ENCODE assay signal across 7 cellular contexts in genomic region chr17:45448483-45448882, GRCh38. TPM values are rescaled to one million over a fixed set of nuclear protein-coding genes. Genes with fewer than 3 reads are reported as not detected.
A peak's percentile ranks its signal among the peaks of the same experiment; 100 is the strongest.
DNase-seq lines count a peak whose midpoint lies in the region; ATAC-seq and TF ChIP-seq lines count a peak whose summit lies in the region.
"Not testable (repeated sequence)": the region's sequence is repeated elsewhere in the genome, so short reads cannot be mapped to it uniquely, and the experiment has no call there.

No MANE protein-coding gene starts in this region.

- not testable (repeated sequence) for H3K36me3 Mint-ChIP-seq in T-helper 17 cell (ENCODE audit: low read depth)
- peaks cover 19% of the 10 kb centered on the region for H3K36me3 Mint-ChIP-seq in stimulated activated effector memory CD8-positive, alpha-beta T cell treated with anti-CD3 and anti-CD28 coated beads, Interleukin-12 subunit alpha, Interleukin-12 subunit beta, amount 100 ng/mL, for 72 hours

- H3K9me3 ChIP-seq in BLaER1 treated with 17β-estradiol and CSF1 and Interleukin-3, amounts not matched to agents 10 nM and 100 nM (replicated peaks in 1 of 11); T-helper 17 cell (ENCODE audit: control insufficient read depth, low read length, poor library complexity, severe bottlenecking); breast epithelium; lower lobe of right lung: not testable (repeated sequence)

- TF ChIP-seq POLR2A in breast epithelium (IDR thresholded peaks at IDR 0.05), result not testable (repeated sequence)

- H3K36me3 ChIP-seq in BLaER1 treated with 17β-estradiol and CSF1 and Interleukin-3, amounts not matched to agents 10 nM and 100 nM, result peaks cover 3 to 40% (median 11%) of the 10 kb centered on the region in 11 experiments; a peak in 15 of 22 replicates
- not testable (repeated sequence) for H3K36me3 ChIP-seq in breast epithelium
- H3K36me3 ChIP-seq in lower lobe of right lung, result peaks cover 25% of the 10 kb centered on the region

- peaks cover 39 to 99% (median 91%) of the 10 kb centered on the region in 10 experiments for H3K4me1 ChIP-seq in BLaER1 treated with 17β-estradiol and CSF1 and Interleukin-3, amounts not matched to agents 10 nM and 100 nM
- H3K4me1 ChIP-seq in breast epithelium, result not testable (repeated sequence)
- peaks cover 29% of the 10 kb centered on the region for H3K4me1 ChIP-seq in lower lobe of right lung

- H3K27ac ChIP-seq in BLaER1 treated with 17β-estradiol and CSF1 and Interleukin-3, amounts not matched to agents 10 nM and 100 nM, result peak overlapping the region in 7 of 11 experiments; percentile 52 to 90 (median 76); a peak in 12 of 22 replicates
- H3K27ac ChIP-seq in breast epithelium (peak overlapping the region; percentile 38 to 75), lower lobe of right lung (peak overlapping the region; percentile 78)

- H3K9me3 Mint-ChIP-seq in stimulated activated effector memory CD8-positive, alpha-beta T cell treated with anti-CD3 and anti-CD28 coated beads, Interleukin-12 subunit alpha, Interleukin-12 subunit beta, amount 100 ng/mL, for 72 hours, result not testable (repeated sequence)

- H3K27ac Mint-ChIP-seq in T-helper 17 cell, result peak overlapping the region; percentile 45
- peak overlapping the region; percentile 79 for H3K27ac Mint-ChIP-seq in stimulated activated effector memory CD8-positive, alpha-beta T cell treated with anti-CD3 and anti-CD28 coated beads, Interleukin-12 subunit alpha, Interleukin-12 subunit beta, amount 100 ng/mL, for 72 hours

- TF ChIP-seq CTCF in breast epithelium (IDR thresholded peaks at IDR 0.05); lower lobe of right lung (IDR thresholded peaks at IDR 0.05): not testable (repeated sequence)

- H3K4me3 ChIP-seq in BLaER1 treated with 17β-estradiol and CSF1 and Interleukin-3, amounts not matched to agents 10 nM and 100 nM; breast epithelium; lower lobe of right lung: not testable (repeated sequence)

- not testable (repeated sequence) for H3K27me3 ChIP-seq in BLaER1 treated with 17β-estradiol and CSF1 and Interleukin-3, amounts not matched to agents 10 nM and 100 nM; breast epithelium; lower lobe of right lung (ENCODE audit: low read depth)

- H3K4me1 Mint-ChIP-seq in T-helper 17 cell, result peaks cover 12% of the 10 kb centered on the region
- peaks cover 30% of the 10 kb centered on the region for H3K4me1 Mint-ChIP-seq in stimulated activated effector memory CD8-positive, alpha-beta T cell treated with anti-CD3 and anti-CD28 coated beads, Interleukin-12 subunit alpha, Interleukin-12 subunit beta, amount 100 ng/mL, for 72 hours

- not testable (repeated sequence) for H3K4me3 Mint-ChIP-seq in T-helper 17 cell; stimulated activated effector memory CD8-positive, alpha-beta T cell treated with anti-CD3 and anti-CD28 coated beads, Interleukin-12 subunit alpha, Interleukin-12 subunit beta, amount 100 ng/mL, for 72 hours

- intact Hi-C loops in breast epithelium (cut with DNase I; ENCODE audit: low total_unique reads); Right ventricle myocardium inferior (cut with DNase I); lower lobe of right lung (cut with DNase I): not testable (repeated sequence)

- H3K9ac ChIP-seq in BLaER1 treated with 17β-estradiol and CSF1 and Interleukin-3, amounts not matched to agents 10 nM and 100 nM, result peak overlapping the region in 4 of 11 experiments; percentile 35 to 69 (median 56); a peak in 6 of 22 replicates

- DNase-seq in HT-29 (ENCODE audit: low spot score) (peak; percentile 8), Right ventricle myocardium inferior (ENCODE audit: missing footprints) (peak; percentile 1)
- DNase-seq in T-helper 17 cell; breast epithelium (ENCODE audit: low spot score in 2 of 2); lower lobe of right lung; stimulated activated effector memory CD8-positive, alpha-beta T cell treated with anti-CD3 and anti-CD28 coated beads, Interleukin-12 subunit alpha, Interleukin-12 subunit beta, amount 100 ng/mL, for 72 hours (ENCODE audit: low spot score in 2 of 2): not testable (repeated sequence)

- H3K27me3 Mint-ChIP-seq in T-helper 17 cell, result not testable (repeated sequence)

- ATAC-seq in T-helper 17 cell; Right ventricle myocardium inferior; lower lobe of right lung; stimulated activated effector memory CD8-positive, alpha-beta T cell treated with anti-CD3 and anti-CD28 coated beads, Interleukin-12 subunit alpha, Interleukin-12 subunit beta, amount 100 ng/mL, for 72 hours: not testable (repeated sequence)

- H3K4me2 ChIP-seq in BLaER1 treated with 17β-estradiol and CSF1 and Interleukin-3, amounts not matched to agents 10 nM and 100 nM, result peak overlapping the region; percentile 19 to 93 (median 80); a peak in 20 of 22 replicates

- H4K20me1 ChIP-seq in BLaER1 treated with 17β-estradiol and CSF1 and Interleukin-3, amounts not matched to agents 10 nM and 100 nM, result peaks cover 0 to 65% (median 0%) of the 10 kb centered on the region in 11 experiments; a peak in 6 of 22 replicates

RNA-seq across cellular contexts. Expression of gene ARHGAP27, which starts 15.8 kb away (rescaled TPM):
- total RNA-seq in HT-29 (2014; rRNA removed; shearing (Covaris generic)), result 171 and 180 TPM in 2 replicates
- 10 to 100 TPM; 42.0 to 55.4 TPM for total RNA-seq in T-helper 17 cell
- total RNA-seq in breast epithelium, result 10 to 100 TPM; 17.3 to 28.8 (median 17.6) TPM
- total RNA-seq in Right ventricle myocardium inferior, result 34.4 TPM
- 71.0 TPM for total RNA-seq in lower lobe of right lung

RNA-seq across cellular contexts. Expression of gene PLEKHM1, which starts 42.0 kb away (rescaled TPM):
- 22.7 and 34.2 TPM in 2 replicates for total RNA-seq in HT-29 (2014; rRNA removed; shearing (Covaris generic))
- total RNA-seq in T-helper 17 cell (10 to 100 TPM; 87.6 to 97.0 TPM), breast epithelium (10 to 100 TPM; 31.5 to 49.0 (median 36.9) TPM), Right ventricle myocardium inferior (26.9 TPM), lower lobe of right lung (69.6 TPM)
